In the genomic region with DNA sequence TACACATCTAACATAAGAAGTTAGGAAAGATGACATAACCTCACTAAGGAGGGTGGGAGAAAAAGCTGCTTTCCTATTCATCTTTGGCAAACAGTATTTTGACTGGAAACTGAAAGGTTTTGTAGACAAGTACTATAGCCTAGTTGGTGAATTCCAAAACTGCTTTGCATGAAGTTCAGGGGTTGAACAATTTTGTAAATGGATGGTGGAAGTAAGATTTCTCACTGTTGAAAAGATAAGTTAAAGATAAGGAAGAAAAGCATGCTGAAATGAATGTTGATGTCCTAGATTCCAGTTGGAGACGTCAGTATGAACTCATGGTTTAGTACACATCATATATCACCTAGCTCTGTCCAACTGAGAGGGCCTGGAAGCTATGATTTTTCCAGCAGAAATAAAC, we compare ENCODE assay signal across 26 cellular contexts.
"Had no signal": no experiment of that assay in that cellular context is flagged by ENCODE, and none has a peak within 500 bp of the region (broad histone marks: within the 10 kb centered on the region; RNA-seq: fewer than 3 reads in every experiment).

No MANE protein-coding gene starts in this region.

- H3K27ac Mint-ChIP-seq: mesothelial cell of epicardium; natural killer cell; nephron progenitor cell; stimulated activated naive B cell treated with anti-CD40 and anti-IgM and Interleukin-4, amounts not matched to agents 10 μg/mL and 1 μg/mL and 100 μg/mL, for 72 hours had no signal

- H3K36me3 ChIP-seq: pancreas, prostate gland, stomach, thyroid gland, transverse colon, upper lobe of right lung had no signal

- H3K4me1 ChIP-seq: left ventricle myocardium inferior, pancreas, prostate gland, stomach, testis, thyroid gland, transverse colon, upper lobe of right lung had no signal

- ATAC-seq: natural killer cell; pancreas; right cardiac atrium; sciatic nerve; stimulated activated naive B cell treated with anti-CD40 and anti-IgM and Interleukin-4, amounts not matched to agents 10 μg/mL and 1 μg/mL and 100 μg/mL, for 72 hours; stimulated activated naive CD8-positive, alpha-beta T cell treated with anti-CD3 and anti-CD28 coated beads, Interleukin-15, Interleukin-2, amounts not matched to agents 100 U/mL and 50 U/mL, for 24 hours; upper lobe of right lung had no signal

- H3K27ac ChIP-seq: left ventricle myocardium inferior, pancreas, prostate gland, skin epidermis, stomach, testis, thyroid gland, transverse colon, upper lobe of right lung had no signal

- H3K4me3 Mint-ChIP-seq: mesothelial cell of epicardium; naive B cell; natural killer cell; nephron progenitor cell; stimulated activated naive B cell treated with anti-CD40 and anti-IgM and Interleukin-4, amounts not matched to agents 10 μg/mL and 1 μg/mL and 100 μg/mL, for 72 hours had no signal

- H3K27me3 ChIP-seq: pancreas, stomach, testis, thyroid gland, transverse colon, upper lobe of right lung had no signal

- H3K4me3 ChIP-seq: left ventricle myocardium inferior, lung, pancreas, prostate gland, skin epidermis, stomach, testis, thyroid gland, transverse colon, upper lobe of right lung had no signal

- H3K36me3 Mint-ChIP-seq: mesothelial cell of epicardium; naive B cell; natural killer cell; stimulated activated naive B cell treated with anti-CD40 and anti-IgM and Interleukin-4, amounts not matched to agents 10 μg/mL and 1 μg/mL and 100 μg/mL, for 72 hours had no signal

- H3K9me3 Mint-ChIP-seq: mesothelial cell of epicardium; naive B cell; nephron progenitor cell; stimulated activated naive B cell treated with anti-CD40 and anti-IgM and Interleukin-4, amounts not matched to agents 10 μg/mL and 1 μg/mL and 100 μg/mL, for 72 hours had no signal

- DNase-seq: islet precursor cell; left ventricle myocardium inferior; mesendoderm; naive B cell; natural killer cell; nephron progenitor cell; pancreas; posterior cingulate gyrus; retina; right cardiac atrium; stimulated activated CD4-positive, alpha-beta T cell treated with anti-CD3 and anti-CD28 coated beads, Interleukin-12 subunit alpha, Interleukin-12 subunit beta, amount 100 ng/mL, for 4 hours; stimulated activated CD4-positive, alpha-beta T cell treated with anti-CD3 and anti-CD28 coated beads, Interleukin-15, amount 100 ng/mL, for 24 hours; stimulated activated CD4-positive, alpha-beta T cell treated with anti-CD3 and anti-CD28 coated beads, Interleukin-2, amount 100 ng/mL, for 24 hours; stimulated activated CD4-positive, alpha-beta T cell treated with anti-CD3 and anti-CD28 coated beads, Interleukin-4, amount 100 ng/mL, for 1 hour; stimulated activated naive B cell treated with anti-CD40 and anti-IgM and Interleukin-4, amounts not matched to agents 10 μg/mL and 1 μg/mL and 100 μg/mL, for 72 hours; stimulated activated naive CD8-positive, alpha-beta T cell treated with anti-CD3 and anti-CD28 coated beads, Interleukin-15, Interleukin-2, amounts not matched to agents 100 U/mL and 50 U/mL, for 24 hours; stomach; testis; thyroid gland; transverse colon; upper lobe of right lung had no signal

- H3K27me3 Mint-ChIP-seq: naive B cell; stimulated activated naive B cell treated with anti-CD40 and anti-IgM and Interleukin-4, amounts not matched to agents 10 μg/mL and 1 μg/mL and 100 μg/mL, for 72 hours had no signal

- H3K4me1 Mint-ChIP-seq: naive B cell; natural killer cell; nephron progenitor cell; stimulated activated naive B cell treated with anti-CD40 and anti-IgM and Interleukin-4, amounts not matched to agents 10 μg/mL and 1 μg/mL and 100 μg/mL, for 72 hours had no signal

- H3K9me3 ChIP-seq: left ventricle myocardium inferior, pancreas, prostate gland, stomach, testis, thyroid gland, transverse colon, upper lobe of right lung had no signal
